Comparison of ENCODE assay signal across 8 cellular contexts in genomic region chr20:32761831-32762753, GRCh38. TPM values are rescaled to one million over a fixed set of nuclear protein-coding genes. Genes with fewer than 3 reads are reported as not detected.
DNase-seq lines count a peak whose midpoint lies in the region; ATAC-seq and TF ChIP-seq lines count a peak whose summit lies in the region.

Gene DNMT3B (plus strand): TSS chr20:32762385. CDS start chr20:32780324, 17,939 bp downstream.

- in situ Hi-C loops in astrocyte of the cerebellum (cut with HindIII; ENCODE audit: low sequenced_read_pairs): no loop called here

- peak within 1 kb of the TSS; percentile 78 for H3K4me3 ChIP-seq in astrocyte of the cerebellum (ENCODE audit: low read depth, low read length)

- intact Hi-C loops in sciatic nerve (cut with DNase I): no loop called here

- DNase-seq in EH (ENCODE audit: low read depth) (peak; percentile 83), H4 (ENCODE audit: low spot score) (peak; percentile 39), NAMALWA (ENCODE audit: low spot score) (peak; percentile 85), T-helper 2 cell (peak; percentile 51 to 77 (median 58)), astrocyte of the cerebellum (ENCODE audit: low read depth) (peak; percentile 40), hypothalamus (lab: John Stamatoyannopoulos, UW) (peak in 47 of 51 donors; percentile 23 to 87 (median 66)), sciatic nerve (ENCODE audit: low spot score) (peak; percentile 87), amniotic stem cell (lab: John Stamatoyannopoulos, UW) (no peak)

- peak; percentile 88 for ATAC-seq in sciatic nerve

- no peak for TF ChIP-seq CTCF in astrocyte of the cerebellum (IDR thresholded peaks at IDR 0.05; ENCODE audit: low read depth, low read length, missing control alignments)

RNA-seq across cellular contexts. Expression of gene DNMT3B, which starts in this region (rescaled TPM):
- 3.3 and 5.4 TPM in 2 replicates for total RNA-seq in H4 (2014; rRNA removed; shearing (Covaris generic))
- total RNA-seq in sciatic nerve: 2.1 TPM
